ENCODE assay signal across 1 cellular context in the genomic region with DNA sequence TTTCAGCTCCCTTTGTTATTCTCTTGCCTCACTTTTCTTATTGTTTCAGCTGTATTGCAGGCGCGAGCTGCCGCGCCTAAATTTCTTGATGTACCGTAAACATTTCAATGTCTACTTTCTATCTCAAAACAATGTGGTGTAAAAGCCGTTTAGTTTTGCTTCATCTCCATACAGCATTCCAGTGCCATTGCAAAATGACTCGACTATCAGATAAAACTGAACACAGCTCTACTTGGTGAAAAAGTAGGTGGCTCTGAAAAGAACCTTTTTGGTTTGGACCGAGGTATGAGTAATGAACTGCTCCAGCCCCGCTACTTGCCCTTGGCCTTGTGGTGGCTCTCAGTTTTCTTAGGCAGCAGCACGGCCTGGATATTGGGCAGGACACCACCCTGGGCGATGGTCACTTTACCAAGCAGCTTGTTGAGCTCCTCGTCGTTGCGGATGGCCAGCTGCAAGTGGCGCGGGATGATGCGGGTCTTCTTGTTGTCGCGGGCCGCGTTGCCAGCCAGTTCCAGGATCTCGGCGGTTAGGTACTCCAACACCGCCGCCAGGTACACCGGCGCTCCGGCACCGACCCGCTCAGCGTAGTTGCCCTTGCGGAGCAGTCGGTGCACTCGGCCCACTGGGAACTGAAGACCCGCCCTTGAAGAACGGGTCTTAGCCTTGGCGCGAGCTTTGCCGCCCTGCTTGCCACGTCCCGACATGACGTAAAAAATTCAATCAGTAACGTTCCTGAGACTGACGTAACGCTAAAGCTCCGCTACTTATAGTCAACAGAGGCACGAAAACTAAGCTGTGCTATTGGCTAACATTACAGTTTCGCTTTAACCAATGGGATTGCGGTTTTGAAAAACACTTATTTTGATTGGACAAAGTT.
TF ChIP-seq lines count a peak whose summit lies in the region.

No MANE protein-coding gene starts in this region.

TF ChIP-seq in HepG2, 621 proteins besides CTCF, POLR2A, EP300 and RAD21 (continued from another document and continues in another):
- TF ChIP-seq, protein P1, sequence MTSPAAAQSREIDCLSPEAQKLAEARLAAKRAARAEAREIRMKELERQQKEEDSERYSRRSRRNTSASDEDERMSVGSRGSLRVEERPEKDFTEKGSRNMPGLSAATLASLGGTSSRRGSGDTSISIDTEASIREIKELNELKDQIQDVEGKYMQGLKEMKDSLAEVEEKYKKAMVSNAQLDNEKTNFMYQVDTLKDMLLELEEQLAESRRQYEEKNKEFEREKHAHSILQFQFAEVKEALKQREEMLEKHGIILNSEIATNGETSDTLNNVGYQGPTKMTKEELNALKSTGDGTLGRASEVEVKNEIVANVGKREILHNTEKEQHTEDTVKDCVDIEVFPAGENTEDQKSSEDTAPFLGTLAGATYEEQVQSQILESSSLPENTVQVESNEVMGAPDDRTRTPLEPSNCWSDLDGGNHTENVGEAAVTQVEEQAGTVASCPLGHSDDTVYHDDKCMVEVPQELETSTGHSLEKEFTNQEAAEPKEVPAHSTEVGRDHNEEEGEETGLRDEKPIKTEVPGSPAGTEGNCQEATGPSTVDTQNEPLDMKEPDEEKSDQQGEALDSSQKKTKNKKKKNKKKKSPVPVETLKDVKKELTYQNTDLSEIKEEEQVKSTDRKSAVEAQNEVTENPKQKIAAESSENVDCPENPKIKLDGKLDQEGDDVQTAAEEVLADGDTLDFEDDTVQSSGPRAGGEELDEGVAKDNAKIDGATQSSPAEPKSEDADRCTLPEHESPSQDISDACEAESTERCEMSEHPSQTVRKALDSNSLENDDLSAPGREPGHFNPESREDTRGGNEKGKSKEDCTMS (CRISPR knock-in tag; conservative IDR thresholded peaks at IDR 0.05): no peak
- TF ChIP-seq ZNF496 (CRISPR knock-in tag; IDR thresholded peaks at IDR 0.05; ENCODE audit: insufficient replicate concordance) (no peak), ZNF605 (CRISPR knock-in tag; IDR thresholded peaks at IDR 0.05) (no peak), ZBTB7A (CRISPR knock-in tag; IDR thresholded peaks at IDR 0.05) (no peak; the same call in 1 of the 2 replicates), MXI1 (IDR thresholded peaks at IDR 0.05; ENCODE audit: borderline replicate concordance, low read depth, low read length) (peak; percentile 48; the same call in 1 of the 3 replicates), ZNF558 (CRISPR knock-in tag; IDR thresholded peaks at IDR 0.05; ENCODE audit: borderline replicate concordance) (peak; percentile 95), ZNF792 (CRISPR knock-in tag; IDR thresholded peaks at IDR 0.05) (0 out of 2 replicates have a peak, but pooled peaks have one; percentile 1), ZNF282 (IDR thresholded peaks at IDR 0.05; ENCODE audit: partially characterized antibody) (no peak), MYC (CRISPR knock-in tag; IDR thresholded peaks at IDR 0.05; ENCODE audit: borderline replicate concordance) (no peak), NR3C1 (CRISPR knock-in tag; IDR thresholded peaks at IDR 0.05) (no peak), HMG20B (CRISPR knock-in tag; conservative IDR thresholded peaks at IDR 0.05) (no peak), CBX5 (CRISPR knock-in tag; IDR thresholded peaks at IDR 0.05; ENCODE audit: borderline replicate concordance) (no peak), SRF (IDR thresholded peaks at IDR 0.05; ENCODE audit: low read depth, low read length) (no peak), RFX5 (IDR thresholded peaks at IDR 0.05; ENCODE audit: low read depth, low read length) (peak; percentile 67; the same call in 1 of the 2 replicates), MBD4 (IDR thresholded peaks at IDR 0.05; ENCODE audit: borderline replicate concordance, low read length) (no peak), ZNF614 (CRISPR knock-in tag; IDR thresholded peaks at IDR 0.05; ENCODE audit: borderline replicate concordance) (no peak; the same call in 1 of the 2 replicates), ZNF670 (CRISPR knock-in tag; IDR thresholded peaks at IDR 0.05; ENCODE audit: borderline replicate concordance) (peak; percentile 22; the same call in 1 of the 2 replicates), KLF15 (CRISPR knock-in tag; IDR thresholded peaks at IDR 0.05; ENCODE audit: borderline replicate concordance) (peak; percentile 58; the same call in 1 of the 2 replicates), ZNF34 (CRISPR knock-in tag; IDR thresholded peaks at IDR 0.05; ENCODE audit: borderline replicate concordance) (no peak), ZNF841 (CRISPR knock-in tag; IDR thresholded peaks at IDR 0.05; ENCODE audit: borderline replicate concordance) (no peak), ZNF44 (CRISPR knock-in tag; IDR thresholded peaks at IDR 0.05) (no peak), EED (CRISPR knock-in tag; IDR thresholded peaks at IDR 0.05) (peak; percentile 88; the same call in 1 of the 2 replicates), PHF21A (CRISPR knock-in tag; IDR thresholded peaks at IDR 0.05) (peak; percentile 88), ZSCAN9 (CRISPR knock-in tag; IDR thresholded peaks at IDR 0.05; ENCODE audit: borderline replicate concordance) (peak; percentile 93; the same call in 1 of the 2 replicates), ZNF24 (IDR thresholded peaks at IDR 0.05) (no peak), RBM22 (optimal IDR thresholded peaks at IDR 0.05; ENCODE audit: low read length) (no peak), ZFAT (CRISPR knock-in tag; conservative IDR thresholded peaks at IDR 0.05) (no peak), ZNF484 (CRISPR knock-in tag; IDR thresholded peaks at IDR 0.05; ENCODE audit: borderline replicate concordance, low read depth) (no peak), POLR2AphosphoS2 (IDR thresholded peaks at IDR 0.05; ENCODE audit: low read depth, low read length) (no peak; the same call in 1 of the 2 replicates), RXRA (CRISPR knock-in tag; IDR thresholded peaks at IDR 0.05) (peak; percentile 51), ZKSCAN5 (CRISPR knock-in tag; IDR thresholded peaks at IDR 0.05) (no peak), NFKBIZ (CRISPR knock-in tag; IDR thresholded peaks at IDR 0.05) (0 out of 2 replicates have a peak, but pooled peaks have one; percentile 55), TCF12 (IDR thresholded peaks at IDR 0.05) (no peak), TCF12 (CRISPR knock-in tag; IDR thresholded peaks at IDR 0.05) (peak; percentile 93; the same call in 1 of the 2 replicates), KAT8 (CRISPR knock-in tag; IDR thresholded peaks at IDR 0.05) (peak; percentile 84), HNRNPH1 (optimal IDR thresholded peaks at IDR 0.05; ENCODE audit: low read depth, low read length) (no peak), HNRNPL (IDR thresholded peaks at IDR 0.05; ENCODE audit: low read depth, low read length) (peak; percentile 55; the same call in 1 of the 2 replicates), SMARCE1 (IDR thresholded peaks at IDR 0.05; ENCODE audit: borderline replicate concordance) (no peak), ZNF83 (CRISPR knock-in tag; IDR thresholded peaks at IDR 0.05; ENCODE audit: borderline replicate concordance) (peak; percentile 95), ZNF431 (CRISPR knock-in tag; IDR thresholded peaks at IDR 0.05; ENCODE audit: borderline replicate concordance, low read depth) (no peak; the same call in 1 of the 2 replicates), ZNF292 (CRISPR knock-in tag; IDR thresholded peaks at IDR 0.05; ENCODE audit: borderline replicate concordance, low read depth) (no peak)
- TF ChIP-seq, protein P2, sequence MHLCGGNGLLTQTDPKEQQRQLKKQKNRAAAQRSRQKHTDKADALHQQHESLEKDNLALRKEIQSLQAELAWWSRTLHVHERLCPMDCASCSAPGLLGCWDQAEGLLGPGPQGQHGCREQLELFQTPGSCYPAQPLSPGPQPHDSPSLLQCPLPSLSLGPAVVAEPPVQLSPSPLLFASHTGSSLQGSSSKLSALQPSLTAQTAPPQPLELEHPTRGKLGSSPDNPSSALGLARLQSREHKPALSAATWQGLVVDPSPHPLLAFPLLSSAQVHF (CRISPR knock-in tag; IDR thresholded peaks at IDR 0.05): 0 out of 2 replicates have a peak, but pooled peaks have one; percentile 58
- TF ChIP-seq, protein P3, sequence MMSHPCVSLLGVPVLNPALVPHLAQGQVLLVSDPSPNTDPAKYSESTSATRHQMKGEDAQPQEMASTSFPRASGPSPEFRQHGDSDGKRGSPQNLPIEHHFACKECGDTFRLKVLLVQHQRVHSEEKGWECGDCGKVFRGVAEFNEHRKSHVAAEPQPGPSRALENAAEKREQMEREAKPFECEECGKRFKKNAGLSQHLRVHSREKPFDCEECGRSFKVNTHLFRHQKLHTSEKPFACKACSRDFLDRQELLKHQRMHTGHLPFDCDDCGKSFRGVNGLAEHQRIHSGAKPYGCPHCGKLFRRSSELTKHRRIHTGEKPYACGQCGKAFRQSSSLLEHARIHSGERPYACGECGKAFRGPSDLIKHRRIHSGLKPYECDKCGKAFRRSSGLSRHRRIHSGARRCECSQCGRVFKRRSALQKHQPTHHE (CRISPR knock-in tag; IDR thresholded peaks at IDR 0.05; ENCODE audit: borderline replicate concordance): 0 out of 2 replicates have a peak, but pooled peaks have one; percentile 60
- TF ChIP-seq, protein P4, sequence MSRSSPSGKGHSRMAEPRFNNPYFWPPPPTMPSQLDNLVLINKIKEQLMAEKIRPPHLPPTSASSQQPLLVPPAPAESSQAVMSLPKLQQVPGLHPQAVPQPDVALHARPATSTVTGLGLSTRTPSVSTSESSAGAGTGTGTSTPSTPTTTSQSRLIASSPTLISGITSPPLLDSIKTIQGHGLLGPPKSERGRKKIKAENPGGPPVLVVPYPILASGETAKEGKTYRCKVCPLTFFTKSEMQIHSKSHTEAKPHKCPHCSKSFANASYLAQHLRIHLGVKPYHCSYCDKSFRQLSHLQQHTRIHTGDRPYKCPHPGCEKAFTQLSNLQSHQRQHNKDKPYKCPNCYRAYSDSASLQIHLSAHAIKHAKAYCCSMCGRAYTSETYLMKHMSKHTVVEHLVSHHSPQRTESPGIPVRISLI (CRISPR knock-in tag; IDR thresholded peaks at IDR 0.05; ENCODE audit: borderline replicate concordance): no peak
- TF ChIP-seq, protein P5, sequence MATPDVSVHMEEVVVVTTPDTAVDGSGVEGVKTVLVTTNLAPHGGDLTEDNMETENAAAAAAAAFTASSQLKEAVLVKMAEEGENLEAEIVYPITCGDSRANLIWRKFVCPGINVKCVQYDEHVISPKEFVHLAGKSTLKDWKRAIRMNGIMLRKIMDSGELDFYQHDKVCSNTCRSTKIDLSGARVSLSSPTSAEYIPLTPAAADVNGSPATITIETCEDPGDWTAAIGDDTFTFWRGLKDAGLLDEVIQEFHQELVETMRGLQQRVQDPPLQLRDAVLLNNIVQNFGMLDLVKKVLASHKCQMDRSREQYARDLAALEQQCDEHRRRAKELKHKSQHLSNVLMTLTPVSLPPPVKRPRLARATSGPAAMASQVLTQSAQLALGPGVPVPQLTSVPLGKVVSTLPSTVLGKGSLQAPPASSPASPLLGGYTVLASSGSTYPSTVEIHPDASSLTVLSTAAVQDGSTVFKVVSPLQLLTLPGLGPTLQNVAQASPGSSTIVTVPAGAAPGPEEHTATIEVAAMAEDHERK (CRISPR knock-in tag; IDR thresholded peaks at IDR 0.05; ENCODE audit: low read depth): peak; percentile 50; the same call in 1 of the 2 replicates
- TF ChIP-seq, protein P6, sequence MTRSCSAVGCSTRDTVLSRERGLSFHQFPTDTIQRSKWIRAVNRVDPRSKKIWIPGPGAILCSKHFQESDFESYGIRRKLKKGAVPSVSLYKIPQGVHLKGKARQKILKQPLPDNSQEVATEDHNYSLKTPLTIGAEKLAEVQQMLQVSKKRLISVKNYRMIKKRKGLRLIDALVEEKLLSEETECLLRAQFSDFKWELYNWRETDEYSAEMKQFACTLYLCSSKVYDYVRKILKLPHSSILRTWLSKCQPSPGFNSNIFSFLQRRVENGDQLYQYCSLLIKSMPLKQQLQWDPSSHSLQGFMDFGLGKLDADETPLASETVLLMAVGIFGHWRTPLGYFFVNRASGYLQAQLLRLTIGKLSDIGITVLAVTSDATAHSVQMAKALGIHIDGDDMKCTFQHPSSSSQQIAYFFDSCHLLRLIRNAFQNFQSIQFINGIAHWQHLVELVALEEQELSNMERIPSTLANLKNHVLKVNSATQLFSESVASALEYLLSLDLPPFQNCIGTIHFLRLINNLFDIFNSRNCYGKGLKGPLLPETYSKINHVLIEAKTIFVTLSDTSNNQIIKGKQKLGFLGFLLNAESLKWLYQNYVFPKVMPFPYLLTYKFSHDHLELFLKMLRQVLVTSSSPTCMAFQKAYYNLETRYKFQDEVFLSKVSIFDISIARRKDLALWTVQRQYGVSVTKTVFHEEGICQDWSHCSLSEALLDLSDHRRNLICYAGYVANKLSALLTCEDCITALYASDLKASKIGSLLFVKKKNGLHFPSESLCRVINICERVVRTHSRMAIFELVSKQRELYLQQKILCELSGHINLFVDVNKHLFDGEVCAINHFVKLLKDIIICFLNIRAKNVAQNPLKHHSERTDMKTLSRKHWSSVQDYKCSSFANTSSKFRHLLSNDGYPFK (CRISPR knock-in tag; IDR thresholded peaks at IDR 0.05; ENCODE audit: borderline replicate concordance): peak; percentile 42; the same call in 1 of the 2 replicates
- TF ChIP-seq, protein P7, sequence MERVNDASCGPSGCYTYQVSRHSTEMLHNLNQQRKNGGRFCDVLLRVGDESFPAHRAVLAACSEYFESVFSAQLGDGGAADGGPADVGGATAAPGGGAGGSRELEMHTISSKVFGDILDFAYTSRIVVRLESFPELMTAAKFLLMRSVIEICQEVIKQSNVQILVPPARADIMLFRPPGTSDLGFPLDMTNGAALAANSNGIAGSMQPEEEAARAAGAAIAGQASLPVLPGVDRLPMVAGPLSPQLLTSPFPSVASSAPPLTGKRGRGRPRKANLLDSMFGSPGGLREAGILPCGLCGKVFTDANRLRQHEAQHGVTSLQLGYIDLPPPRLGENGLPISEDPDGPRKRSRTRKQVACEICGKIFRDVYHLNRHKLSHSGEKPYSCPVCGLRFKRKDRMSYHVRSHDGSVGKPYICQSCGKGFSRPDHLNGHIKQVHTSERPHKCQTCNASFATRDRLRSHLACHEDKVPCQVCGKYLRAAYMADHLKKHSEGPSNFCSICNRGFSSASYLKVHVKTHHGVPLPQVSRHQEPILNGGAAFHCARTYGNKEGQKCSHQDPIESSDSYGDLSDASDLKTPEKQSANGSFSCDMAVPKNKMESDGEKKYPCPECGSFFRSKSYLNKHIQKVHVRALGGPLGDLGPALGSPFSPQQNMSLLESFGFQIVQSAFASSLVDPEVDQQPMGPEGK (CRISPR knock-in tag; IDR thresholded peaks at IDR 0.05): peak; percentile 8; the same call in 1 of the 2 replicates
- TF ChIP-seq, protein P8, sequence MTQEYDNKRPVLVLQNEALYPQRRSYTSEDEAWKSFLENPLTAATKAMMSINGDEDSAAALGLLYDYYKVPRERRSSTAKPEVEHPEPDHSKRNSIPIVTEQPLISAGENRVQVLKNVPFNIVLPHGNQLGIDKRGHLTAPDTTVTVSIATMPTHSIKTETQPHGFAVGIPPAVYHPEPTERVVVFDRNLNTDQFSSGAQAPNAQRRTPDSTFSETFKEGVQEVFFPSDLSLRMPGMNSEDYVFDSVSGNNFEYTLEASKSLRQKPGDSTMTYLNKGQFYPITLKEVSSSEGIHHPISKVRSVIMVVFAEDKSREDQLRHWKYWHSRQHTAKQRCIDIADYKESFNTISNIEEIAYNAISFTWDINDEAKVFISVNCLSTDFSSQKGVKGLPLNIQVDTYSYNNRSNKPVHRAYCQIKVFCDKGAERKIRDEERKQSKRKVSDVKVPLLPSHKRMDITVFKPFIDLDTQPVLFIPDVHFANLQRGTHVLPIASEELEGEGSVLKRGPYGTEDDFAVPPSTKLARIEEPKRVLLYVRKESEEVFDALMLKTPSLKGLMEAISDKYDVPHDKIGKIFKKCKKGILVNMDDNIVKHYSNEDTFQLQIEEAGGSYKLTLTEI (CRISPR knock-in tag; conservative IDR thresholded peaks at IDR 0.05): no peak
